In genomic region chr18:29163596-29163995, GRCh38 we compare ENCODE assay signal across 22 cellular contexts.
DNase-seq lines count a peak whose midpoint lies in the region; ATAC-seq, FAIRE-seq and TF ChIP-seq lines count a peak whose summit lies in the region.
"Had no signal": no experiment of that assay in that cellular context is flagged by ENCODE, and none has a peak within 500 bp of the region (broad histone marks: within the 10 kb centered on the region; RNA-seq: fewer than 3 reads in every experiment).

No MANE protein-coding gene starts in this region.

- intact Hi-C loops in HCT116 (cut with micrococcal nuclease) (no loop called here), heart left ventricle (cut with DNase I) (loop anchor here in 1 of 10 donors (10.0 kb wide), 1 partner anchor 59 kb away; no protein-coding TSS in a partner anchor)

- H3K36me3 ChIP-seq in HCT116 (ENCODE audit: control insufficient read depth in 1 of 2, insufficient read depth in 2 of 2, low read length in 2 of 2), result no peaks in the 10 kb centered on the region
- H3K36me3 ChIP-seq in astrocyte (ENCODE audit: insufficient read depth, low read length), result no peaks in the 10 kb centered on the region
- H3K36me3 ChIP-seq in hepatocyte (replicated peaks; ENCODE audit: insufficient read depth, low read depth), result no peaks in the 10 kb centered on the region
- H3K36me3 ChIP-seq in skeletal muscle satellite cell (ENCODE audit: insufficient read depth, low read length), result no peaks in the 10 kb centered on the region
- no peaks in the 10 kb centered on the region for H3K36me3 ChIP-seq in heart left ventricle
- H3K36me3 ChIP-seq: gastroesophageal sphincter had no signal

- CTCF ChIA-PET in HCT116 (lab: Charles Lee), result no interaction called here

- H3K79me2 ChIP-seq in HCT116 (ENCODE audit: insufficient read depth, low read length) (no peaks in the 10 kb centered on the region), astrocyte (ENCODE audit: insufficient read depth, low read length) (no peaks in the 10 kb centered on the region), hepatocyte (no peaks in the 10 kb centered on the region)

- H3K9me3 ChIP-seq in HCT116 (ENCODE audit: control insufficient read depth in 1 of 2, insufficient read depth in 1 of 2, low read depth in 1 of 2, low read length in 2 of 2), result no peaks in the 10 kb centered on the region
- H3K9me3 ChIP-seq in astrocyte (ENCODE audit: insufficient read depth, low read depth, low read length), result no peaks in the 10 kb centered on the region
- H3K9me3 ChIP-seq in hepatocyte (ENCODE audit: low read depth), result no peaks in the 10 kb centered on the region
- no peaks in the 10 kb centered on the region for H3K9me3 ChIP-seq in skeletal muscle satellite cell (replicated peaks; ENCODE audit: low read length)
- H3K9me3 ChIP-seq in heart left ventricle, result peaks cover 0 to 5% (median 0%) of the 10 kb centered on the region in 12 donors
- H3K9me3 ChIP-seq: gastroesophageal sphincter had no signal

- no peaks in the 10 kb centered on the region for H3K9me3 Mint-ChIP-seq in astrocyte (ENCODE audit: unreplicated experiment)
- H3K9me3 Mint-ChIP-seq: type B pancreatic cell had no signal

- H4K20me1 ChIP-seq in HCT116 (ENCODE audit: insufficient read depth) (no peaks in the 10 kb centered on the region), astrocyte (ENCODE audit: insufficient read depth, low read length) (no peaks in the 10 kb centered on the region), hepatocyte (ENCODE audit: insufficient read depth, poor library complexity, severe bottlenecking) (no peaks in the 10 kb centered on the region)

- H3K4me1 ChIP-seq in HCT116 (ENCODE audit: control insufficient read depth in 1 of 2, insufficient read depth in 2 of 2, low read length in 2 of 2) (peaks cover 14 to 43% of the 10 kb centered on the region in 2 experiments), astrocyte (ENCODE audit: insufficient read depth, low read length) (peaks cover 24% of the 10 kb centered on the region), hepatocyte (ENCODE audit: insufficient read depth) (no peaks in the 10 kb centered on the region), skeletal muscle satellite cell (ENCODE audit: control insufficient read depth, insufficient read depth, low read length) (peaks cover 45% of the 10 kb centered on the region), heart left ventricle (peaks cover 0 to 10% (median 0%) of the 10 kb centered on the region in 12 donors)

- peak; percentile 17 for FAIRE-seq in astrocyte (lab: Jason Lieb, UNC)
- FAIRE-seq: H1 had no signal

- no peaks in the 10 kb centered on the region for H3K36me3 Mint-ChIP-seq in astrocyte (ENCODE audit: low read depth, unreplicated experiment)
- H3K36me3 Mint-ChIP-seq: memory B cell, type B pancreatic cell had no signal

- H3K9ac ChIP-seq in HCT116 (ENCODE audit: low read length), result peak overlapping the region; percentile 27; the same call in 1 of the 2 replicates
- peak overlapping the region; percentile 71 for H3K9ac ChIP-seq in astrocyte (ENCODE audit: low read length)
- peak overlapping the region; percentile 70 for H3K9ac ChIP-seq in skeletal muscle satellite cell (ENCODE audit: low read depth, low read length)

- peaks cover 34% of the 10 kb centered on the region for H3K4me1 Mint-ChIP-seq in astrocyte (ENCODE audit: low read depth, unreplicated experiment)
- H3K4me1 Mint-ChIP-seq: memory B cell had no signal

- H2AFZ ChIP-seq in HCT116 (ENCODE audit: low read depth, low read length, poor library complexity, severe bottlenecking), result no peak overlapping the region
- no peak overlapping the region for H2AFZ ChIP-seq in astrocyte (ENCODE audit: low read depth, low read length)
- no peak overlapping the region for H2AFZ ChIP-seq in hepatocyte

- DNase-seq in HCT116 (ENCODE audit: low read depth, low spot score) (no peak), astrocyte (ENCODE audit: low read depth) (no peak), hepatocyte (ENCODE audit: low spot score) (no peak), DMS153 (lab: John Stamatoyannopoulos, UW) (no peak), heart left ventricle (no peak)
- DNase-seq: activated CD4-positive, alpha-beta T cell treated with anti-CD3 and anti-CD28 coated beads for 48 hours; KBM-7; MV-4-11; NCI-H2029; posterior cingulate gyrus; stimulated activated CD4-positive, alpha-beta T cell treated with anti-CD3 and anti-CD28 coated beads, Interleukin-2, amount 100 ng/mL, for 24 hours; stimulated activated naive CD4-positive, alpha-beta T cell had no signal

- H3K4me3 ChIP-seq in HCT116 (replicated peaks in 1 of 2; ENCODE audit: low read depth in 1 of 2, low read length in 2 of 2) (no peak overlapping the region), astrocyte (ENCODE audit: insufficient read depth, low read depth, low read length) (no peak overlapping the region), hepatocyte (no peak overlapping the region), skeletal muscle satellite cell (ENCODE audit: low read length) (no peak overlapping the region), heart left ventricle (no peak overlapping the region)
- H3K4me3 ChIP-seq: gastroesophageal sphincter had no signal

- no TSS peak for BruUV-seq in HCT116 (replicated peaks; lab: Mats Ljungman, UMichigan)

- H3K27me3 Mint-ChIP-seq in astrocyte (ENCODE audit: low read depth, unreplicated experiment), result no peaks in the 10 kb centered on the region
- H3K27me3 Mint-ChIP-seq: memory B cell, type B pancreatic cell had no signal

- H3K27ac ChIP-seq in HCT116 (ENCODE audit: low read depth, low read length), result peak overlapping the region; percentile 61; the same call in 1 of the 2 replicates
- H3K27ac ChIP-seq in astrocyte (ENCODE audit: low read depth, low read length), result peak overlapping the region; percentile 98
- H3K27ac ChIP-seq in hepatocyte, result peak overlapping the region; percentile 26
- peak overlapping the region in 3 of 12 donors; percentile 26 to 42 (median 32) for H3K27ac ChIP-seq in heart left ventricle
- H3K27ac ChIP-seq: RWPE1 had no signal

- TF ChIP-seq CTCF in HCT116 (IDR thresholded peaks at IDR 0.05 in 2 of 3, conservative IDR thresholded peaks at IDR 0.05 in 1 of 3; ENCODE audit: borderline replicate concordance in 1 of 3, insufficient read depth in 1 of 3, low read depth in 2 of 3, low read length in 2 of 3) (no peak), astrocyte (IDR thresholded peaks at IDR 0.05; ENCODE audit: insufficient read depth, low read depth, low read length) (no peak), hepatocyte (IDR thresholded peaks at IDR 0.05; ENCODE audit: poor library complexity) (no peak), heart left ventricle (IDR thresholded peaks at IDR 0.05) (no peak)

- RAD21 ChIA-PET in HCT116 (lab: Charles Lee; ENCODE audit: low non-redundant PET in 1 of 2, low total read pairs in 2 of 2, uncharacterized antibody in 2 of 2, unreplicated experiment in 2 of 2), result no interaction called here

- peak overlapping the region; percentile 96 for H3K27ac Mint-ChIP-seq in astrocyte (ENCODE audit: unreplicated experiment)
- H3K27ac Mint-ChIP-seq: activated T-helper 2 cell treated with anti-CD3 and anti-CD28 coated beads, Interferon-gamma antibody, Interleukin-2, Interleukin-4, amounts not matched to agents 10 μg/mL and 5 μg/mL and 100 μg/mL, durations not matched to agents 14 hours and 24 hours and 36 hours; memory B cell; nephron; type B pancreatic cell had no signal

- peak overlapping the region; percentile 16 for H3K4me3 Mint-ChIP-seq in astrocyte (ENCODE audit: unreplicated experiment)
- H3K4me3 Mint-ChIP-seq: memory B cell, nephron, type B pancreatic cell had no signal

- no peak for TF ChIP-seq RAD21 in HCT116 (IDR thresholded peaks at IDR 0.05; ENCODE audit: low read depth)

- no peak for ATAC-seq in HCT116
- ATAC-seq in HG02798 (IDR thresholded peaks at IDR 0.05; ENCODE audit: poor library complexity, unreplicated experiment), result no peak
- ATAC-seq in heart left ventricle, result no peak
- ATAC-seq in GM18907 (IDR thresholded peaks at IDR 0.05; ENCODE audit: unreplicated experiment), result no peak

- peak overlapping the region; percentile 54 for H3K4me2 ChIP-seq in HCT116 (ENCODE audit: low read length)
- peak overlapping the region; percentile 39 for H3K4me2 ChIP-seq in astrocyte (ENCODE audit: low read length)
- H3K4me2 ChIP-seq in hepatocyte, result no peak overlapping the region
- peak overlapping the region; percentile 43 for H3K4me2 ChIP-seq in skeletal muscle satellite cell (ENCODE audit: low read length)

- no peak for TF ChIP-seq POLR2A in HCT116 (IDR thresholded peaks at IDR 0.05; ENCODE audit: borderline replicate concordance, extremely low read depth, insufficient read depth, insufficient read length)
- no peak for TF ChIP-seq POLR2A in heart left ventricle (IDR thresholded peaks at IDR 0.05)

- H3K27me3 ChIP-seq in HCT116 (ENCODE audit: insufficient read depth, low read length) (no peaks in the 10 kb centered on the region), astrocyte (ENCODE audit: insufficient read depth, low read length) (no peaks in the 10 kb centered on the region), hepatocyte (no peaks in the 10 kb centered on the region), skeletal muscle satellite cell (ENCODE audit: control insufficient read depth, insufficient read depth, low read length) (no peaks in the 10 kb centered on the region), heart left ventricle (no peaks in the 10 kb centered on the region)
- H3K27me3 ChIP-seq: gastroesophageal sphincter had no signal

- POLR2A ChIA-PET in HCT116 (lab: Charles Lee), result no interaction called here

- H3K9me2 ChIP-seq in HCT116 (ENCODE audit: insufficient read depth), result no peaks in the 10 kb centered on the region
- no peaks in the 10 kb centered on the region for H3K9me2 ChIP-seq in hepatocyte (replicated peaks; ENCODE audit: insufficient read depth)

TF ChIP-seq in HCT116, 20 proteins besides CTCF, POLR2A, EP300 and RAD21 (continues in another document):
- no peak for TF ChIP-seq TCF7L2 (IDR thresholded peaks at IDR 0.05; ENCODE audit: borderline replicate concordance, extremely low read depth, insufficient read depth, insufficient read length)
- no peak for TF ChIP-seq SP1 (IDR thresholded peaks at IDR 0.05; ENCODE audit: low read depth)
- no peak for TF ChIP-seq ZFX (IDR thresholded peaks at IDR 0.05)
- TF ChIP-seq EGR1 (IDR thresholded peaks at IDR 0.05; ENCODE audit: low read depth), result no peak
- no peak for TF ChIP-seq ZBTB33 (IDR thresholded peaks at IDR 0.05; ENCODE audit: extremely low read depth, insufficient replicate concordance, low read length)
